9 cellular contexts compared by ENCODE assay signal in genomic region chr9:35726876-35727438, GRCh38. TPM values are rescaled to one million over a fixed set of nuclear protein-coding genes. Genes with fewer than 3 reads are reported as not detected.
A peak's percentile ranks its signal among the peaks of the same experiment; 100 is the strongest.
DNase-seq lines count a peak whose midpoint lies in the region; ATAC-seq, FAIRE-seq and TF ChIP-seq lines count a peak whose summit lies in the region.
"Had no signal": no experiment of that assay in that cellular context is flagged by ENCODE, and none has a peak within 500 bp of the region (broad histone marks: within the 10 kb centered on the region; RNA-seq: fewer than 3 reads in every experiment).

No MANE protein-coding gene starts in this region.

- H3K4me2 ChIP-seq in SU-DHL-6 (ENCODE audit: low read depth, low read length, poor library complexity, severe bottlenecking) = no peak overlapping the region
- H3K4me2 ChIP-seq in H1 (ENCODE audit: insufficient read depth in 1 of 2, low read depth in 2 of 2, low read length in 2 of 2) = peak overlapping the region in 1 of 2 experiments; percentile 92; a peak in 1 of 4 replicates

- no peak overlapping the region for H3K14ac ChIP-seq in H1 (ENCODE audit: insufficient read length)

- no peak overlapping the region for H3K23ac ChIP-seq in H1 (ENCODE audit: insufficient read length)

- H2BK12ac ChIP-seq in H1 (ENCODE audit: low read depth, low read length) = peak overlapping the region; percentile 94

- H3K27me3 Mint-ChIP-seq in naive thymus-derived CD4-positive, alpha-beta T cell = no peaks in the 10 kb centered on the region

- no peak overlapping the region for H3K4me3 ChIP-seq in SU-DHL-6 (ENCODE audit: insufficient read depth, low read length, poor library complexity, severe bottlenecking)
- no peak overlapping the region for H3K4me3 ChIP-seq in H1 (ENCODE audit: extremely low read depth in 1 of 4, insufficient read depth in 2 of 4, low read depth in 3 of 4, low read length in 4 of 4)
- H3K4me3 ChIP-seq in naive thymus-derived CD4-positive, alpha-beta T cell (ENCODE audit: low read length) = no peak overlapping the region
- H3K4me3 ChIP-seq: mucosa of descending colon had no signal

- no peak overlapping the region for H4K5ac ChIP-seq in H1 (ENCODE audit: insufficient read length, low read depth, low read length)

- CTCF ChIA-PET in H1 (lab: Charles Lee; ENCODE audit: partially characterized antibody) = interaction anchor here (0.8 to 16.0 kb wide), 25 partner anchors 7 to 185 kb away, joined by 3 to 198 read pairs (median 5); partner anchors contain the start of genes ARHGEF39, CCDC107, GBA2 and HINT2
- CTCF ChIA-PET in naive thymus-derived CD4-positive, alpha-beta T cell (lab: Charles Lee) = interaction anchor here (0.6 to 6.4 kb wide), 10 partner anchors 10 to 110 kb away, joined by 3 to 50 read pairs (median 4); partner anchors contain the start of genes CCDC107 and RMRP

- H3K36me3 Mint-ChIP-seq in naive thymus-derived CD4-positive, alpha-beta T cell = peaks cover 10 to 31% (median 20%) of the 10 kb centered on the region in 5 donors

- peak overlapping the region; percentile 73 for H3K18ac ChIP-seq in H1 (ENCODE audit: extremely low read depth, low read length)

- peak overlapping the region in 7 of 9 donors; percentile 28 to 92 (median 81) for H3K27ac Mint-ChIP-seq in naive thymus-derived CD4-positive, alpha-beta T cell

- H2AFZ ChIP-seq in SU-DHL-6 (ENCODE audit: low read depth, low read length, severe bottlenecking) (no peak overlapping the region), H1 (ENCODE audit: low read length) (no peak overlapping the region)

- no peaks in the 10 kb centered on the region for H3K9me3 ChIP-seq in SU-DHL-6 (ENCODE audit: insufficient read depth, low read length)
- H3K9me3 ChIP-seq in H1 (ENCODE audit: insufficient read depth in 2 of 2, low read depth in 1 of 2, low read length in 1 of 2) = no peaks in the 10 kb centered on the region; a peak in 1 of 4 replicates
- H3K9me3 ChIP-seq in naive thymus-derived CD4-positive, alpha-beta T cell (ENCODE audit: control insufficient read depth in 2 of 3, low read length in 3 of 3) = no peaks in the 10 kb centered on the region
- H3K9me3 ChIP-seq: mucosa of descending colon had no signal

- intact Hi-C loops in naive thymus-derived CD4-positive, alpha-beta T cell (cut with micrococcal nuclease) = no loop called here

- peaks cover 10% of the 10 kb centered on the region; the same call in 1 of the 2 replicates for H3K23me2 ChIP-seq in H1 (ENCODE audit: low read depth, low read length)

- H2BK120ac ChIP-seq in H1 (replicated peaks; ENCODE audit: low read depth, low read length) = no peak overlapping the region

- TF ChIP-seq POLR2A in H1 (IDR thresholded peaks at IDR 0.05; ENCODE audit: control extremely low read depth in 1 of 2, low read depth in 2 of 2, low read length in 2 of 2) = no peak

- peak overlapping the region; percentile 40; the same call in 1 of the 2 replicates for H2BK20ac ChIP-seq in H1 (ENCODE audit: low read length)

- H4K20me1 ChIP-seq in SU-DHL-6 (ENCODE audit: low read depth, low read length) (no peaks in the 10 kb centered on the region; the same call in 1 of the 2 replicates), H1 (replicated peaks in 1 of 2; ENCODE audit: control insufficient read depth in 1 of 2, insufficient read depth in 2 of 2, low read length in 2 of 2) (peaks cover 0 to 4% of the 10 kb centered on the region in 2 experiments)

- POLR2A ChIA-PET in H1 (lab: Charles Lee; ENCODE audit: partially characterized antibody) = interaction anchor here (0.5 to 11.1 kb wide), 14 partner anchors 9 to 647 kb away, joined by 3 to 158 read pairs (median 6); partner anchors contain the start of genes STOML2 and TPM2
- POLR2A ChIA-PET in naive thymus-derived CD4-positive, alpha-beta T cell (lab: Charles Lee) = interaction anchor here (0.7 to 3.3 kb wide), 9 partner anchors 9 to 1089 kb away, joined by 3 to 22 read pairs (median 4); partner anchors contain the start of genes CCDC107, GBA2, RGP1 and RMRP

- no peak for FAIRE-seq in H1 (lab: Jason Lieb, UNC)

- no peak for TF ChIP-seq EP300 in H1 (IDR thresholded peaks at IDR 0.05; ENCODE audit: borderline replicate concordance in 1 of 2, low read depth in 2 of 2, low read length in 2 of 2)

- H3K4me1 Mint-ChIP-seq in naive thymus-derived CD4-positive, alpha-beta T cell = peaks cover 0 to 22% (median 8%) of the 10 kb centered on the region in 7 donors

- peaks cover 16% of the 10 kb centered on the region for H3K79me1 ChIP-seq in H1 (ENCODE audit: low read depth, low read length)

- no peaks in the 10 kb centered on the region for H3K27me3 ChIP-seq in SU-DHL-6 (ENCODE audit: low read length)
- H3K27me3 ChIP-seq in H1 (replicated peaks in 1 of 4; ENCODE audit: control insufficient read depth in 3 of 4, extremely low read depth in 1 of 4, insufficient read depth in 3 of 4, low read length in 3 of 4) = no peaks in the 10 kb centered on the region
- no peaks in the 10 kb centered on the region for H3K27me3 ChIP-seq in naive thymus-derived CD4-positive, alpha-beta T cell (ENCODE audit: control insufficient read depth in 2 of 2, insufficient read depth in 2 of 2, low read length in 2 of 2)

- H3K4me3 Mint-ChIP-seq in naive thymus-derived CD4-positive, alpha-beta T cell = peak overlapping the region in 7 of 10 donors; percentile 34 to 73 (median 61)

- H4K91ac ChIP-seq in H1 (replicated peaks; ENCODE audit: insufficient read length, low read length) = peak overlapping the region; percentile 13

- no peak overlapping the region for H3K4ac ChIP-seq in H1 (replicated peaks; ENCODE audit: insufficient read length, low read depth, low read length)

- H3K36me3 ChIP-seq in SU-DHL-6 (ENCODE audit: low read length) (peaks cover 7% of the 10 kb centered on the region; the same call in 1 of the 2 replicates), H1 (ENCODE audit: control insufficient read depth in 2 of 4, insufficient read depth in 4 of 4, low read length in 3 of 4) (peaks cover 5 to 26% (median 17%) of the 10 kb centered on the region in 4 experiments)
- peaks cover 19 to 38% (median 30%) of the 10 kb centered on the region in 3 experiments for H3K36me3 ChIP-seq in naive thymus-derived CD4-positive, alpha-beta T cell (ENCODE audit: control insufficient read depth in 2 of 3, insufficient read depth in 3 of 3, low read length in 3 of 3)

- peaks cover 21 to 42% (median 30%) of the 10 kb centered on the region in 4 experiments for H3K4me1 ChIP-seq in H1 (replicated peaks in 1 of 4; ENCODE audit: control insufficient read depth in 3 of 4, insufficient read depth in 4 of 4, low read length in 3 of 4)
- H3K4me1 ChIP-seq in naive thymus-derived CD4-positive, alpha-beta T cell (ENCODE audit: control insufficient read depth in 2 of 2, insufficient read depth in 2 of 2, low read length in 2 of 2) = peaks cover 44 to 46% of the 10 kb centered on the region in 2 donors

- H3F3A ChIP-seq in SU-DHL-6 (ENCODE audit: insufficient read depth) = no peaks in the 10 kb centered on the region

- H3K9ac ChIP-seq in SU-DHL-6 (ENCODE audit: low read length) = no peak overlapping the region
- no peak overlapping the region for H3K9ac ChIP-seq in H1 (replicated peaks in 1 of 4; ENCODE audit: extremely low read depth in 1 of 4, low read depth in 3 of 4, low read length in 3 of 4)

- peak overlapping the region; percentile 88 for H2BK5ac ChIP-seq in H1 (ENCODE audit: low read depth, low read length)

- DNase-seq in AG08396 (ENCODE audit: low spot score) = peak; percentile 41
- no peak for DNase-seq in H1 (ENCODE audit: low read depth in 1 of 2, low spot score in 2 of 2)
- peak in 7 of 9 donors; percentile 37 to 61 (median 52) for DNase-seq in naive thymus-derived CD4-positive, alpha-beta T cell
- DNase-seq in DMS114 treated with DMSO at 0.1 percent for 48 hours (lab: John Stamatoyannopoulos, UW; ENCODE audit: unreplicated experiment) = no peak

- H3K9me3 Mint-ChIP-seq in naive thymus-derived CD4-positive, alpha-beta T cell = peaks cover 0 to 2% (median 0%) of the 10 kb centered on the region in 11 donors

- no peak for TF ChIP-seq RAD21 in H1 (IDR thresholded peaks at IDR 0.05 in 1 of 2, conservative IDR thresholded peaks at IDR 0.05 in 1 of 2; ENCODE audit: low read depth in 2 of 2, low read length in 2 of 2)

- TF ChIP-seq CTCF in SU-DHL-6 (IDR thresholded peaks at IDR 0.05; ENCODE audit: insufficient read depth, low read length, poor library complexity, severe bottlenecking) (peak; percentile 43), H1 (IDR thresholded peaks at IDR 0.05; ENCODE audit: control extremely low read depth in 1 of 3, insufficient read depth in 1 of 3, low read depth in 1 of 3, low read length in 3 of 3) (peak in 1 of 3 experiments; percentile 2; a peak in 1 of 4 replicates)

- H2AK5ac ChIP-seq in H1 (ENCODE audit: low read depth, low read length) = no peak overlapping the region

- no peaks in the 10 kb centered on the region for H3K9me2 ChIP-seq in SU-DHL-6 (replicated peaks; ENCODE audit: insufficient read depth, low read length)

- H3K27ac ChIP-seq in SU-DHL-6 (ENCODE audit: low read depth, low read length) (no peak overlapping the region), H1 (ENCODE audit: low read depth, low read length) (0 out of 2 replicates have a peak overlapping the region, but pooled peaks have one; percentile 33)
- peak overlapping the region; percentile 46 for H3K27ac ChIP-seq in naive thymus-derived CD4-positive, alpha-beta T cell (ENCODE audit: low read depth, low read length)

- no peak overlapping the region for H3K56ac ChIP-seq in H1 (replicated peaks; ENCODE audit: insufficient read length, low read depth, low read length)

- H4K8ac ChIP-seq in H1 (ENCODE audit: extremely low read depth, insufficient read depth, low read length) = no peak overlapping the region

- ATAC-seq in GM18511 (IDR thresholded peaks at IDR 0.05; ENCODE audit: unreplicated experiment) (peak; percentile 60), HG03175 (IDR thresholded peaks at IDR 0.05; ENCODE audit: unreplicated experiment) (no peak), GM21360 (IDR thresholded peaks at IDR 0.05; ENCODE audit: unreplicated experiment) (no peak)
- peak; percentile 62 for ATAC-seq in naive thymus-derived CD4-positive, alpha-beta T cell
- ATAC-seq: mucosa of descending colon had no signal

- WGBS in H1 (ENCODE audit: extremely low coverage in 1 of 2, insufficient coverage in 1 of 2, insufficient read length in 1 of 2, insufficient replicate concordance in 2 of 2, low coverage in 1 of 2, low lambda C conversion rate in 2 of 2, missing lambda C conversion rate in 1 of 2), 2 experiments = 86% methylated on average over 4 of the region's 4 CpGs; no CpG with 5 or more reads in 1 of the 2 experiments

- H3K79me2 ChIP-seq in SU-DHL-6 (ENCODE audit: insufficient read depth, low read length) (peaks cover 54% of the 10 kb centered on the region), H1 (ENCODE audit: control insufficient read depth in 1 of 2, insufficient read depth in 2 of 2, low read length in 2 of 2) (peaks cover 2 to 54% of the 10 kb centered on the region in 2 experiments)

- no peak overlapping the region for H2BK15ac ChIP-seq in H1 (ENCODE audit: low read length)

RNA-seq across cellular contexts. Expression of gene TLN1, which starts 5.0 kb away (rescaled TPM):
- total RNA-seq in H1 (2021; fragmentation: NEBNext Ultra II Directional; extraction: Animal tissue kit (Norgen Biotek cat#: 25700)) = 87.9 and 90.1 TPM in 2 replicates
- polyA plus RNA-seq in H1 (2011; rRNA removed) = 28.1 and 42.4 TPM in 2 replicates
- polyA plus RNA-seq in H1 (2011; cell fraction: cytosol; rRNA removed) = 33.0 TPM
- polyA plus RNA-seq in H1 (2011; cell fraction: nucleus; rRNA removed) = 67.3 TPM
- polyA plus RNA-seq in H1 (2012, experiment 1 of 2) = 50.9 to 99.1 TPM (median 96.6 TPM) in 4 replicates
- polyA plus RNA-seq in H1 (2012, experiment 2 of 2) = 50.7 TPM
- 22.9 TPM for polyA plus RNA-seq in H1 (2013, experiment 1 of 2)
- 19.0 TPM for polyA plus RNA-seq in H1 (2013, experiment 2 of 2)
- polyA minus RNA-seq in H1 (2011; rRNA and poly(A)+ RNA removed) = 155 and 174 TPM in 2 replicates
- polyA minus RNA-seq in H1 (2011; cell fraction: cytosol; rRNA and poly(A)+ RNA removed) = 128 TPM
- polyA minus RNA-seq in H1 (2011; cell fraction: nucleus; rRNA and poly(A)+ RNA removed) = 53.8 TPM
- total RNA-seq in naive thymus-derived CD4-positive, alpha-beta T cell = 100 to 1,000 TPM; 191 to 369 (median 241) TPM
- 100 to 1,000 TPM in 1 of 2 donors, 10 to 100 TPM in 1; 33.8 to 112 TPM for polyA plus RNA-seq in naive thymus-derived CD4-positive, alpha-beta T cell

RNA-seq across cellular contexts. Expression of gene CREB3, which starts 5.5 kb away (rescaled TPM):
- 24.4 and 26.5 TPM in 2 replicates for total RNA-seq in H1 (2021; fragmentation: NEBNext Ultra II Directional; extraction: Animal tissue kit (Norgen Biotek cat#: 25700))
- polyA plus RNA-seq in H1 (2011; rRNA removed) = 25.7 and 29.1 TPM in 2 replicates
- 20.3 TPM for polyA plus RNA-seq in H1 (2011; cell fraction: cytosol; rRNA removed)
- polyA plus RNA-seq in H1 (2011; cell fraction: nucleus; rRNA removed) = 21.4 TPM
- polyA plus RNA-seq in H1 (2012, experiment 1 of 2) = 20.6 to 25.5 TPM (median 24.4 TPM) in 4 replicates
- polyA plus RNA-seq in H1 (2012, experiment 2 of 2) = 33.8 TPM
- 17.0 TPM for polyA plus RNA-seq in H1 (2013, experiment 1 of 2)
- polyA plus RNA-seq in H1 (2013, experiment 2 of 2) = 16.9 TPM
- polyA minus RNA-seq in H1 (2011; rRNA and poly(A)+ RNA removed) = 11.0 and 12.0 TPM in 2 replicates
- 10.3 TPM for polyA minus RNA-seq in H1 (2011; cell fraction: cytosol; rRNA and poly(A)+ RNA removed)
- polyA minus RNA-seq in H1 (2011; cell fraction: nucleus; rRNA and poly(A)+ RNA removed) = 10.2 TPM
- total RNA-seq in naive thymus-derived CD4-positive, alpha-beta T cell = 10 to 100 TPM; 13.4 to 22.1 (median 20.9) TPM
- polyA plus RNA-seq in naive thymus-derived CD4-positive, alpha-beta T cell = 10 to 100 TPM; 33.2 to 40.2 TPM

RNA-seq across cellular contexts. Expression of gene GBA2, which starts 22.1 kb away (rescaled TPM):
- 69.1 and 71.9 TPM in 2 replicates for total RNA-seq in H1 (2021; fragmentation: NEBNext Ultra II Directional; extraction: Animal tissue kit (Norgen Biotek cat#: 25700))
- polyA plus RNA-seq in H1 (2011; rRNA removed) = 64.2 and 81.4 TPM in 2 replicates
- 87.4 TPM for polyA plus RNA-seq in H1 (2011; cell fraction: cytosol; rRNA removed)
- polyA plus RNA-seq in H1 (2011; cell fraction: nucleus; rRNA removed) = 241 TPM
- 67.1 to 85.0 TPM (median 79.7 TPM) in 4 replicates for polyA plus RNA-seq in H1 (2012, experiment 1 of 2)
- 57.6 TPM for polyA plus RNA-seq in H1 (2012, experiment 2 of 2)
- 48.6 TPM for polyA plus RNA-seq in H1 (2013, experiment 1 of 2)
- polyA plus RNA-seq in H1 (2013, experiment 2 of 2) = 44.0 TPM
- 132 and 143 TPM in 2 replicates for polyA minus RNA-seq in H1 (2011; rRNA and poly(A)+ RNA removed)
- polyA minus RNA-seq in H1 (2011; cell fraction: cytosol; rRNA and poly(A)+ RNA removed) = 39.7 TPM
- polyA minus RNA-seq in H1 (2011; cell fraction: nucleus; rRNA and poly(A)+ RNA removed) = 91.8 TPM
- 10 to 100 TPM; 22.7 to 55.4 (median 49.9) TPM for total RNA-seq in naive thymus-derived CD4-positive, alpha-beta T cell
- 10 to 100 TPM; 18.0 to 24.3 TPM for polyA plus RNA-seq in naive thymus-derived CD4-positive, alpha-beta T cell

RNA-seq across cellular contexts. Expression of gene RGP1, which starts 22.1 kb away (rescaled TPM):
- total RNA-seq in H1 (2021; fragmentation: NEBNext Ultra II Directional; extraction: Animal tissue kit (Norgen Biotek cat#: 25700)) = 21.8 and 22.7 TPM in 2 replicates
- polyA plus RNA-seq in H1 (2011; rRNA removed) = 11.8 and 13.9 TPM in 2 replicates
- 14.5 TPM for polyA plus RNA-seq in H1 (2011; cell fraction: cytosol; rRNA removed)
- polyA plus RNA-seq in H1 (2011; cell fraction: nucleus; rRNA removed) = 17.8 TPM
- polyA plus RNA-seq in H1 (2012, experiment 1 of 2) = 11.9 to 15.9 TPM (median 14.9 TPM) in 4 replicates
- 9.5 TPM for polyA plus RNA-seq in H1 (2012, experiment 2 of 2)
- 10.0 TPM for polyA plus RNA-seq in H1 (2013, experiment 1 of 2)
- polyA plus RNA-seq in H1 (2013, experiment 2 of 2) = 9.3 TPM
- polyA minus RNA-seq in H1 (2011; rRNA and poly(A)+ RNA removed) = 24.8 and 26.1 TPM in 2 replicates
- polyA minus RNA-seq in H1 (2011; cell fraction: cytosol; rRNA and poly(A)+ RNA removed) = 10.4 TPM
- 16.7 TPM for polyA minus RNA-seq in H1 (2011; cell fraction: nucleus; rRNA and poly(A)+ RNA removed)
- total RNA-seq in naive thymus-derived CD4-positive, alpha-beta T cell = 10 to 100 TPM; 21.2 to 28.8 (median 23.3) TPM
- 1 to 10 TPM; 8.8 to 9.1 TPM for polyA plus RNA-seq in naive thymus-derived CD4-positive, alpha-beta T cell

RNA-seq across cellular contexts. Expression of gene MSMP, which starts 27.1 kb away (rescaled TPM):
- not detected in 2 replicates for total RNA-seq in H1 (2021; fragmentation: NEBNext Ultra II Directional; extraction: Animal tissue kit (Norgen Biotek cat#: 25700))
- polyA plus RNA-seq in H1 (2011; rRNA removed) = 0.53 and 1.3 TPM in 2 replicates
- polyA plus RNA-seq in H1 (2011; cell fraction: cytosol; rRNA removed) = 0.72 TPM
- 0.56 TPM for polyA plus RNA-seq in H1 (2011; cell fraction: nucleus; rRNA removed)
- 0.46 to 0.97 TPM in 2 of 4 replicates, not detected in the others for polyA plus RNA-seq in H1 (2012, experiment 1 of 2)
- polyA plus RNA-seq in H1 (2012, experiment 2 of 2) = 0.96 TPM
- polyA plus RNA-seq in H1 (2013, experiment 1 of 2) = 0.49 TPM
- polyA plus RNA-seq in H1 (2013, experiment 2 of 2) = 0.81 TPM
- 0.49 and 0.79 TPM in 2 replicates for polyA minus RNA-seq in H1 (2011; rRNA and poly(A)+ RNA removed)
- polyA minus RNA-seq in H1 (2011; cell fraction: cytosol; rRNA and poly(A)+ RNA removed) = not detected
- not detected for polyA minus RNA-seq in H1 (2011; cell fraction: nucleus; rRNA and poly(A)+ RNA removed)
- total RNA-seq in naive thymus-derived CD4-positive, alpha-beta T cell = under 1 TPM in 3 of 5 experiments, not detected in 2; 0.48 to 0.84 (median 0.61) TPM
- polyA plus RNA-seq in naive thymus-derived CD4-positive, alpha-beta T cell = not detected

Comparison
In these comparisons a context has a peak if more than half of its experiments do, and no peak if none do; other contexts are left out.
1. DNase-seq: peak in AG08396 (single experiment) and naive thymus-derived CD4-positive, alpha-beta T cell (7 of 9); none in H1 (0 of 2) and DMS114 treated with DMSO at 0.1 percent for 48 hours (single experiment).
2. ATAC-seq: peak in GM18511 (single experiment) and naive thymus-derived CD4-positive, alpha-beta T cell (single experiment); none in HG03175 (single experiment) and GM21360 (single experiment).